In genomic region chr18:12647773-12648172, GRCh38 we compare ENCODE assay signal across 26 cellular contexts.
"Had no signal": no experiment of that assay in that cellular context is flagged by ENCODE, and none has a peak within 500 bp of the region (broad histone marks: within the 10 kb centered on the region; RNA-seq: fewer than 3 reads in every experiment).

No MANE protein-coding gene starts in this region.

- ATAC-seq: left cardiac atrium; left lobe of liver; lower lobe of right lung; natural killer cell; sciatic nerve; stimulated activated naive B cell treated with anti-CD40 and anti-IgM and Interleukin-4, amounts not matched to agents 10 μg/mL and 1 μg/mL and 100 μg/mL, for 72 hours; stimulated activated naive CD8-positive, alpha-beta T cell treated with anti-CD3 and anti-CD28 coated beads, Interleukin-15, Interleukin-2, amounts not matched to agents 100 U/mL and 50 U/mL, for 24 hours had no signal

- H3K4me3 ChIP-seq: hepatocyte, lower lobe of right lung, ovary, right atrium auricular region, skin epidermis, stomach, testis, thyroid gland, transverse colon, upper lobe of left lung had no signal

- DNase-seq: kidney glomerular epithelial cell; left cardiac atrium; lower lobe of right lung; mammary epithelial cell; mesenchymal stem cell; naive B cell; natural killer cell; ovary; stimulated activated CD4-positive, alpha-beta T cell treated with anti-CD3 and anti-CD28 coated beads, Interleukin-12 subunit alpha, Interleukin-12 subunit beta, amount 100 ng/mL, for 4 hours; stimulated activated CD4-positive, alpha-beta T cell treated with anti-CD3 and anti-CD28 coated beads, Interleukin-15, amount 100 ng/mL, for 24 hours; stimulated activated CD4-positive, alpha-beta T cell treated with anti-CD3 and anti-CD28 coated beads, Interleukin-2, amount 100 ng/mL, for 24 hours; stimulated activated CD4-positive, alpha-beta T cell treated with anti-CD3 and anti-CD28 coated beads, Interleukin-4, amount 100 ng/mL, for 1 hour; stimulated activated naive B cell treated with anti-CD40 and anti-IgM and Interleukin-4, amounts not matched to agents 10 μg/mL and 1 μg/mL and 100 μg/mL, for 72 hours; stimulated activated naive CD8-positive, alpha-beta T cell treated with anti-CD3 and anti-CD28 coated beads, Interleukin-15, Interleukin-2, amounts not matched to agents 100 U/mL and 50 U/mL, for 24 hours; stomach; testis; thyroid gland; transverse colon; upper lobe of left lung had no signal

- H3K9me3 ChIP-seq: lower lobe of right lung, ovary, right atrium auricular region, stomach, testis, thyroid gland, transverse colon, upper lobe of left lung had no signal

- H3K36me3 Mint-ChIP-seq: naive B cell; natural killer cell; stimulated activated naive B cell treated with anti-CD40 and anti-IgM and Interleukin-4, amounts not matched to agents 10 μg/mL and 1 μg/mL and 100 μg/mL, for 72 hours had no signal

- H3K4me1 Mint-ChIP-seq: naive B cell, natural killer cell had no signal

- H3K4me3 Mint-ChIP-seq: naive B cell; natural killer cell; stimulated activated naive B cell treated with anti-CD40 and anti-IgM and Interleukin-4, amounts not matched to agents 10 μg/mL and 1 μg/mL and 100 μg/mL, for 72 hours had no signal

- H3K9me3 Mint-ChIP-seq: naive B cell; natural killer cell; stimulated activated naive B cell treated with anti-CD40 and anti-IgM and Interleukin-4, amounts not matched to agents 10 μg/mL and 1 μg/mL and 100 μg/mL, for 72 hours had no signal

- H3K27ac ChIP-seq: hepatocyte, lower lobe of right lung, ovary, right atrium auricular region, skin epidermis, stomach, testis, thyroid gland, transverse colon, upper lobe of left lung had no signal

- H3K4me2 ChIP-seq: hepatocyte had no signal

- H3K36me3 ChIP-seq: lower lobe of right lung, ovary, right atrium auricular region, stomach, thyroid gland, transverse colon, upper lobe of left lung had no signal

- H3K27ac Mint-ChIP-seq: naive B cell; natural killer cell; progenitor cell of endocrine pancreas; stimulated activated naive B cell treated with anti-CD40 and anti-IgM and Interleukin-4, amounts not matched to agents 10 μg/mL and 1 μg/mL and 100 μg/mL, for 72 hours had no signal

- H3K27me3 Mint-ChIP-seq: progenitor cell of endocrine pancreas had no signal

- FAIRE-seq: keratinocyte had no signal

- H3K27me3 ChIP-seq: hepatocyte, ovary, right atrium auricular region, stomach, testis, thyroid gland, transverse colon, upper lobe of left lung had no signal

- H2AFZ ChIP-seq: hepatocyte had no signal
